11 cellular contexts compared by ENCODE assay signal in genomic region chr12:124730455-124730932, GRCh38.
DNase-seq lines count a peak whose midpoint lies in the region; ATAC-seq and TF ChIP-seq lines count a peak whose summit lies in the region.
"Had no signal": no experiment of that assay in that cellular context is flagged by ENCODE, and none has a peak within 500 bp of the region (broad histone marks: within the 10 kb centered on the region; RNA-seq: fewer than 3 reads in every experiment).

No MANE protein-coding gene starts in this region.

- H3K27me3 ChIP-seq in left ventricle myocardium inferior (ENCODE audit: low read depth): no peaks in the 10 kb centered on the region

- H3K36me3 ChIP-seq in left ventricle myocardium inferior: no peaks in the 10 kb centered on the region

- peak; percentile 50 for DNase-seq in left ventricle myocardium inferior
- no peak for DNase-seq in sciatic nerve (ENCODE audit: low spot score)
- no peak for DNase-seq in A172 (ENCODE audit: low spot score)
- DNase-seq in 8988T: no peak
- DNase-seq in SKM-1 (lab: John Stamatoyannopoulos, UW; ENCODE audit: unreplicated experiment): no peak
- DNase-seq: effector memory CD4-positive, alpha-beta T cell; NCI-H446 treated with DMSO at 0.1 percent for 48 hours; stimulated activated naive CD8-positive, alpha-beta T cell treated with anti-CD3 and anti-CD28 coated beads, Interleukin-15, amount 100 ng/mL, for 72 hours had no signal

- H3K4me3 ChIP-seq in left ventricle myocardium inferior: no peak overlapping the region

- intact Hi-C loops in left ventricle myocardium inferior (cut with micrococcal nuclease): no loop called here
- intact Hi-C loops in sciatic nerve (cut with DNase I): no loop called here

- TF ChIP-seq RAD21 in Ishikawa (IDR thresholded peaks at IDR 0.05; ENCODE audit: low read depth): peak; percentile 22; the same call in 1 of the 2 replicates

- ATAC-seq in sciatic nerve (peak; percentile 51), HG03135 (IDR thresholded peaks at IDR 0.05; ENCODE audit: unreplicated experiment) (no peak)
- ATAC-seq: stimulated activated naive CD8-positive, alpha-beta T cell treated with anti-CD3 and anti-CD28 coated beads, Interleukin-15, amount 100 ng/mL, for 72 hours had no signal

- TF ChIP-seq EP300 in Ishikawa (IDR thresholded peaks at IDR 0.05; ENCODE audit: borderline replicate concordance): peak; percentile 95

- H3K9me3 ChIP-seq in left ventricle myocardium inferior (replicated peaks): peaks cover 3% of the 10 kb centered on the region

- H3K27ac ChIP-seq in VCaP (peak overlapping the region; percentile 87), left ventricle myocardium inferior (replicated peaks) (peak overlapping the region; percentile 70)

- peaks cover 45% of the 10 kb centered on the region for H3K4me1 ChIP-seq in left ventricle myocardium inferior

- no peak for TF ChIP-seq CTCF in VCaP (conservative IDR thresholded peaks at IDR 0.05)
- no peak for TF ChIP-seq CTCF in left ventricle myocardium inferior (IDR thresholded peaks at IDR 0.05; ENCODE audit: borderline replicate concordance)

TF ChIP-seq in Ishikawa, 13 proteins besides CTCF, POLR2A, EP300 and RAD21:
- TF ChIP-seq CREB1 (IDR thresholded peaks at IDR 0.05; ENCODE audit: low read depth) (no peak), NFIC (IDR thresholded peaks at IDR 0.05) (peak; percentile 95), FOXM1 (IDR thresholded peaks at IDR 0.05; ENCODE audit: borderline replicate concordance, low read depth) (peak; percentile 88), REST (IDR thresholded peaks at IDR 0.05; ENCODE audit: low read depth) (no peak), YY1 (IDR thresholded peaks at IDR 0.05; ENCODE audit: low read depth) (no peak), TCF12 (IDR thresholded peaks at IDR 0.05; ENCODE audit: low read depth) (peak; percentile 97), MAX (IDR thresholded peaks at IDR 0.05) (peak; percentile 49), TEAD4 (IDR thresholded peaks at IDR 0.05) (peak; percentile 87), EGR1 (IDR thresholded peaks at IDR 0.05) (0 out of 2 replicates have a peak, but pooled peaks have one; percentile 20), TAF1 (IDR thresholded peaks at IDR 0.05; ENCODE audit: low read depth) (no peak), ZBTB7A (IDR thresholded peaks at IDR 0.05; ENCODE audit: low read depth) (no peak)
